Comparison of ENCODE assay signal across 18 cellular contexts in the genomic region with DNA sequence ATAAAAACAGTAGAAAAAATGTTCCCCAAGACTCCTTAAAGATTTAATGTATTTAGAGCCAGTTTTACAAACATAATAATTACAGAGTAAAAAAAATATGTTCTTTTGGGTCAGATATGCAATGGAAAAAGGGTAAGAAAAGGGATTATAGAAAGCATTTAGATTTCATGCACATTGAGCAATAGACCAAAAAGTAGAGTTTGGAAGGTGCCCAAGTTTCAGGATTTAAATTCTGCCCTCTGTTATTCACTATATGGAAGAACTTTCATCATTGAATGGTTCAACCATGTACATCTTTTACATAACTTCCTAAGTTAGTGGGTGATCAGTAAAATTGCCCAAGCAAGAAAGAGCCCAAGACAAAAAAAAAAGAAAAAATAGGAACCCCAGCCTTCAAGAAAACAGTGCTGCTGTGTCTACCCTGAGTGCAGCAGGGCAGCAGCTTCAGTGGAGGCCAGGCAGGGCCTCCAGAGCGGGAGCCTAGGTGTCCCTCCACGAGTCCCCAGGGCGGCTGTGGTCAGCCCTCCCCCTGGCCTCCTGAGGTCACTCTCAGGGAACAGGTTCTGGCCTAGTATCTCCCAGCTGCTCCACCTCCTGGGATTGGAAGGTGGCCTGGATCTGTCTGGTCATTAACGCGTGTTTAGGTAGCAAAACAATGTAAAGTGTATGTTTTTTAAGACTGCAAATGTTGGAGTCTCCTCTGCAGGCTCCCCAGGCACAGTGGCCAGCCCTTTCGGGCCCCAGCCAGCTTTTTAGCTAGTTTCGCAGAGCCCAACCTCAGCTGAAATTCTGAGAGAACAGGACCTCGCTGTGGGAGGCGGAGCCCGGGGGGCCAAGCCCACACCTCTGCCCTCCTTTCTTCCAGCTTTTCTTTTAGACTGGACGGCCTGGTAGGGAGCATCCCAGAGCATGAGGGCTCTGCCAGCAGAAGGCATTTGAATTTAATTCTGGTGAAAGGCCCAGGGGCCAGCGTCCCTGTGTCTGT.
A peak's percentile ranks its signal among the peaks of the same experiment; 100 is the strongest.
DNase-seq lines count a peak whose midpoint lies in the region; FAIRE-seq and TF ChIP-seq lines count a peak whose summit lies in the region.
"Had no signal": no experiment of that assay in that cellular context is flagged by ENCODE, and none has a peak within 500 bp of the region (broad histone marks: within the 10 kb centered on the region; RNA-seq: fewer than 3 reads in every experiment).

No MANE protein-coding gene starts in this region.

- H4K91ac ChIP-seq in H1 (replicated peaks; ENCODE audit: insufficient read length, low read length), result no peak overlapping the region

- BruUV-seq in MCF 10A (replicated peaks; lab: Mats Ljungman, UMichigan), result no TSS peak
- no TSS peak for BruUV-seq in mammary epithelial cell (replicated peaks; lab: Mats Ljungman, UMichigan)

- H3K9me3 ChIP-seq in mammary epithelial cell (replicated peaks; ENCODE audit: insufficient read depth, low read length) (no peaks in the 10 kb centered on the region), H1 (ENCODE audit: insufficient read depth in 2 of 2, low read depth in 1 of 2, low read length in 1 of 2) (no peaks in the 10 kb centered on the region)

- TF ChIP-seq CTCF in MCF 10A (IDR thresholded peaks at IDR 0.05; ENCODE audit: unreplicated experiment) (no peak), mammary epithelial cell (conservative IDR thresholded peaks at IDR 0.05 in 1 of 2, IDR thresholded peaks at IDR 0.05 in 1 of 2; ENCODE audit: extremely low read depth in 1 of 2, insufficient read depth in 1 of 2, low read depth in 1 of 2, low read length in 2 of 2) (no peak), H1 (IDR thresholded peaks at IDR 0.05; ENCODE audit: control extremely low read depth in 1 of 3, insufficient read depth in 1 of 3, low read depth in 1 of 3, low read length in 3 of 3) (no peak)

- no peak overlapping the region for H2BK15ac ChIP-seq in H1 (ENCODE audit: low read length)

- no peak overlapping the region for H3K9ac ChIP-seq in mammary epithelial cell (ENCODE audit: insufficient read depth, low read length)
- H3K9ac ChIP-seq in H1 (replicated peaks in 1 of 4; ENCODE audit: extremely low read depth in 1 of 4, low read depth in 3 of 4, low read length in 3 of 4), result no peak overlapping the region

- no peak overlapping the region for H3K23ac ChIP-seq in H1 (ENCODE audit: insufficient read length)

- no peaks in the 10 kb centered on the region for H3K79me2 ChIP-seq in mammary epithelial cell (ENCODE audit: insufficient read depth, low read length)
- no peaks in the 10 kb centered on the region for H3K79me2 ChIP-seq in H1 (ENCODE audit: control insufficient read depth in 1 of 2, insufficient read depth in 2 of 2, low read length in 2 of 2)

- peaks cover 4% of the 10 kb centered on the region for H3K4me1 ChIP-seq in mammary epithelial cell (ENCODE audit: insufficient read depth, low read length)
- peaks cover 0 to 11% (median 2%) of the 10 kb centered on the region in 4 experiments; a peak in 4 of 7 replicates for H3K4me1 ChIP-seq in H1 (replicated peaks in 1 of 4; ENCODE audit: control insufficient read depth in 3 of 4, insufficient read depth in 4 of 4, low read length in 3 of 4)

- H4K20me1 ChIP-seq in mammary epithelial cell (ENCODE audit: insufficient read depth, low read length), result no peaks in the 10 kb centered on the region
- H4K20me1 ChIP-seq in H1 (replicated peaks in 1 of 2; ENCODE audit: control insufficient read depth in 1 of 2, insufficient read depth in 2 of 2, low read length in 2 of 2), result no peaks in the 10 kb centered on the region

- H2BK20ac ChIP-seq in H1 (ENCODE audit: low read length), result no peak overlapping the region

- H3K18ac ChIP-seq in H1 (ENCODE audit: extremely low read depth, low read length), result no peak overlapping the region

- dilution Hi-C loops in mammary epithelial cell (cut with HindIII; ENCODE audit: low sequenced_read_pairs), result no loop called here

- intact Hi-C loops in MCF 10A (cut with micrococcal nuclease), result loop anchor here (10.0 kb wide), 1 partner anchor 201 kb away; no protein-coding TSS in a partner anchor
- intact Hi-C loops in mammary epithelial cell (cut with micrococcal nuclease), result no loop called here

- in situ Hi-C loops in mammary epithelial cell (cut with MboI; ENCODE audit: low sequenced_read_pairs in 2 of 2), result no loop called here
- in situ Hi-C loops in KBM-7 (cut with MboI; ENCODE audit: low pct_unique_long_range_greater_than_20kb, low sequenced_read_pairs), result no loop called here

- H3K4me2 ChIP-seq in mammary epithelial cell (ENCODE audit: insufficient read depth, low read depth, low read length) (no peak overlapping the region), H1 (ENCODE audit: insufficient read depth in 1 of 2, low read depth in 2 of 2, low read length in 2 of 2) (no peak overlapping the region)

- POLR2A ChIA-PET in MCF 10A (lab: Yijun Ruan, JAX), result no interaction called here
- POLR2A ChIA-PET in H1 (lab: Charles Lee; ENCODE audit: partially characterized antibody), result no interaction called here

- H3K36me3 ChIP-seq in mammary epithelial cell (ENCODE audit: insufficient read depth, low read length) (no peaks in the 10 kb centered on the region), H1 (ENCODE audit: control insufficient read depth in 2 of 4, insufficient read depth in 4 of 4, low read length in 3 of 4) (no peaks in the 10 kb centered on the region)

- no peak overlapping the region for H3K14ac ChIP-seq in H1 (ENCODE audit: insufficient read length)

- H3K27me3 Mint-ChIP-seq in MCF 10A (ENCODE audit: insufficient read depth, unreplicated experiment), result peaks cover 2% of the 10 kb centered on the region

- no peak overlapping the region for H2BK120ac ChIP-seq in H1 (replicated peaks; ENCODE audit: low read depth, low read length)

- no peak overlapping the region for H3K27ac Mint-ChIP-seq in MCF 10A (ENCODE audit: low read depth, unreplicated experiment)

- no peaks in the 10 kb centered on the region for H3K36me3 Mint-ChIP-seq in MCF 10A (ENCODE audit: insufficient read depth, unreplicated experiment)

- TF ChIP-seq RAD21 in H1 (IDR thresholded peaks at IDR 0.05 in 1 of 2, conservative IDR thresholded peaks at IDR 0.05 in 1 of 2; ENCODE audit: low read depth in 2 of 2, low read length in 2 of 2), result no peak

- H3K4ac ChIP-seq in H1 (replicated peaks; ENCODE audit: insufficient read length, low read depth, low read length), result no peak overlapping the region

- H3K79me1 ChIP-seq in H1 (ENCODE audit: low read depth, low read length), result no peaks in the 10 kb centered on the region

- H2BK12ac ChIP-seq in H1 (ENCODE audit: low read depth, low read length), result no peak overlapping the region

- no peak overlapping the region for H4K5ac ChIP-seq in H1 (ENCODE audit: insufficient read length, low read depth, low read length)

- no peaks in the 10 kb centered on the region for H3K23me2 ChIP-seq in H1 (ENCODE audit: low read depth, low read length)

- H3K4me3 ChIP-seq in mammary epithelial cell (replicated peaks in 1 of 3; ENCODE audit: insufficient read depth in 1 of 3, low read depth in 2 of 3, low read length in 3 of 3) (no peak overlapping the region), H1 (ENCODE audit: extremely low read depth in 1 of 4, insufficient read depth in 2 of 4, low read depth in 3 of 4, low read length in 4 of 4) (no peak overlapping the region)

- H3K4me3 Mint-ChIP-seq in MCF 10A (ENCODE audit: unreplicated experiment), result no peak overlapping the region

- no peak overlapping the region for H3K56ac ChIP-seq in H1 (replicated peaks; ENCODE audit: insufficient read length, low read depth, low read length)

- DNase-seq in MCF 10A (ENCODE audit: unreplicated experiment), result peak; percentile 45
- DNase-seq in mammary epithelial cell, result no peak
- DNase-seq in H1 (ENCODE audit: low read depth in 1 of 2, low spot score in 2 of 2), result no peak
- DNase-seq in islet precursor cell, result peak; percentile 68
- DNase-seq in activated gamma-delta T cell (lab: John Stamatoyannopoulos, UW), result no peak
- DNase-seq in HT-29 (ENCODE audit: low spot score), result no peak
- DNase-seq in KBM-7, result no peak
- no peak for DNase-seq in activated CD4-positive, alpha-beta T cell treated with anti-CD3 and anti-CD28 coated beads, Interleukin-2, amount 50 U/mL, for 48 hours
- DNase-seq: COR-L47, DMS153, MM.1S, NCI-H1105 treated with DMSO at 0.1 percent for 48 hours, NCI-H187, NCI-H446, NCI-H748 treated with DMSO at 0.1 percent for 48 hours had no signal

- WGBS in mammary epithelial cell (ENCODE audit: low coverage, missing lambda C conversion rate), result 76% methylated on average over 8 of the region's 12 CpGs
- 78% methylated on average over 12 of the region's 12 CpGs; no CpG with 5 or more reads in 1 of the 2 experiments for WGBS in H1 (ENCODE audit: extremely low coverage in 1 of 2, insufficient coverage in 1 of 2, insufficient read length in 1 of 2, insufficient replicate concordance in 2 of 2, low coverage in 1 of 2, low lambda C conversion rate in 2 of 2, missing lambda C conversion rate in 1 of 2), 2 experiments

- H3K9me3 Mint-ChIP-seq in MCF 10A (ENCODE audit: unreplicated experiment), result no peaks in the 10 kb centered on the region

- no peak overlapping the region for H2AK5ac ChIP-seq in H1 (ENCODE audit: low read depth, low read length)

- FAIRE-seq in H1 (lab: Jason Lieb, UNC), result no peak
- FAIRE-seq: GM18507 had no signal

- no peak for TF ChIP-seq POLR2A in H1 (IDR thresholded peaks at IDR 0.05; ENCODE audit: control extremely low read depth in 1 of 2, low read depth in 2 of 2, low read length in 2 of 2)

- no peak for TF ChIP-seq EP300 in H1 (IDR thresholded peaks at IDR 0.05; ENCODE audit: borderline replicate concordance in 1 of 2, low read depth in 2 of 2, low read length in 2 of 2)

- no peak overlapping the region for H2BK5ac ChIP-seq in H1 (ENCODE audit: low read depth, low read length)

- H3K27me3 ChIP-seq in mammary epithelial cell (ENCODE audit: insufficient read depth, low read length) (no peaks in the 10 kb centered on the region), H1 (replicated peaks in 1 of 4; ENCODE audit: control insufficient read depth in 3 of 4, extremely low read depth in 1 of 4, insufficient read depth in 3 of 4, low read length in 3 of 4) (peaks cover 0 to 6% (median 4%) of the 10 kb centered on the region in 4 experiments; a peak in 3 of 7 replicates)

- peaks cover 6% of the 10 kb centered on the region for H3K4me1 Mint-ChIP-seq in MCF 10A (ENCODE audit: insufficient read depth, unreplicated experiment)

- H2AFZ ChIP-seq in mammary epithelial cell (ENCODE audit: low read depth, low read length), result no peak overlapping the region
- H2AFZ ChIP-seq in H1 (ENCODE audit: low read length), result 0 out of 2 replicates have a peak overlapping the region, but pooled peaks have one; percentile 61

- H3K27ac ChIP-seq in mammary epithelial cell (ENCODE audit: insufficient read depth, low read depth, low read length), result no peak overlapping the region
- no peak overlapping the region for H3K27ac ChIP-seq in H1 (ENCODE audit: low read depth, low read length)
- H3K27ac ChIP-seq: C4-2B, HL-60 had no signal

- H4K8ac ChIP-seq in H1 (ENCODE audit: extremely low read depth, insufficient read depth, low read length), result peak overlapping the region; percentile 1; the same call in 1 of the 2 replicates

- CTCF ChIA-PET in MCF 10A (lab: Yijun Ruan, JAX) (interaction anchor here (0.9 kb wide), 1 partner anchor 1231 kb away, joined by 3 read pairs; no protein-coding TSS in a partner anchor), mammary epithelial cell (lab: Charles Lee; ENCODE audit: low non-redundant PET) (no interaction called here), H1 (lab: Charles Lee; ENCODE audit: partially characterized antibody) (interaction anchor here (0.9 to 1.7 kb wide), 3 partner anchors 138 to 199 kb away, joined by 3 to 5 read pairs (median 3); no protein-coding TSS in a partner anchor)

Comparison
In these comparisons a context has a peak if more than half of its experiments do, and no peak if none do; other contexts are left out.
1. DNase-seq: peak in MCF 10A (single experiment) and islet precursor cell (single experiment); none in mammary epithelial cell (single experiment), H1 (0 of 2), activated gamma-delta T cell (single experiment), HT-29 (single experiment), KBM-7 (single experiment) and activated CD4-positive, alpha-beta T cell treated with anti-CD3 and anti-CD28 coated beads, Interleukin-2, amount 50 U/mL, for 48 hours (0 of 2).